8 cellular contexts compared by ENCODE assay signal in the genomic region with DNA sequence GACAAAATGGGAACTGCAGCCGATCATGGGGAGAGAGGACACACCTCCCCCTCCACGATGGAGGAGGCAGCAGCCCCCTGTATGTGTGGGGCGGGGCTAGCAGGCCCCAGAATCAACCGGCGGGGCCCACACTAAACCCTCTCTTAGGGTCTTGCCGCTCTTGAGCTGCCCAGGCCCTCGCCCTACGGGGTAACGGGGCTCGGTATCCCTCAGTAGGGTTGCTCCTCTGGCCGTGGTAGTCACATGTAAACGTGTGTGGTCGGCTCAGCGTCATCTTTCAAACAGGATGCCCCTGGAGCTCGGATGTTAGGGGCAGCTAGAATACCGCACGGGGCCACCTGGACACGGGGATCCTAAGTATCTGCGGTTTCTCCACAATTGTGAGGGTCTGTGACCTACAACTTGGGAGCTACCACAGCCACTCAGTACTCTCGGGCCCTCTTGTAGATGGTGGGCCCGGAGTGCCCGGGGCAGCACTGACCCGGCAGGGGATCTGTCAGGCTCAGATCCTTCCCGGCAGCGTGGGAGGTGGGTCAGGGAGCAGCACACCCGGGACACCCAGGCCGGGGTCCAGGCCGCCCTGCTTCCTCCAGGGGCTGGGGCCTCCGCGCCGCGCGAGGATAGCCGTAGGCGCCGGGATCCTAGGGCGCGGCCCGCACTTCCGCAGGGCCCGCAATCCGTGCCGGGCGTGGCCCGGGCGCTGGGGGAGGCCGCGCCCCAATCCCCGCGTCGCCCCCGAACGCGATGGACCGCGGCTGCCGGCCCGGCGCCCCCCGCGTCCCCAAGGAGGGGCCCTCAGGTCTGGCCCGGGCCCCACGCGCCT. TPM values are rescaled to one million over a fixed set of nuclear protein-coding genes. Genes with fewer than 3 reads are reported as not detected.
DNase-seq lines count a peak whose midpoint lies in the region; ATAC-seq and TF ChIP-seq lines count a peak whose summit lies in the region.

No MANE protein-coding gene starts in this region.

- POLR2A ChIA-PET in CD8-positive, alpha-beta memory T cell (lab: Charles Lee), result interaction anchor here (0.5 to 3.1 kb wide), 9 partner anchors 9 to 228 kb away, joined by 3 to 32 read pairs (median 5); partner anchors contain the start of genes CENPX, FASN, LRRC45 and MAFG

- peak overlapping the region; percentile 84 for H3K4me3 ChIP-seq in CD8-positive, alpha-beta memory T cell (ENCODE audit: low read length)
- H3K4me3 ChIP-seq in prostate gland, result peak overlapping the region; percentile 69 to 95

- no peak for TF ChIP-seq POLR2A in prostate gland (IDR thresholded peaks at IDR 0.05)

- intact Hi-C loops in activated naive CD4-positive, alpha-beta T cell treated with anti-CD3 and anti-CD28 coated beads for 36 hours (cut with micrococcal nuclease), result loop anchor here (2.0 to 5.0 kb wide), 4 partner anchors 40 to 358 kb away; partner anchors contain the start of genes ACTG1, MAFG, PCYT2 and SLC25A10
- intact Hi-C loops in Right ventricle myocardium superior (cut with DNase I) (no loop called here), prostate gland (cut with DNase I) (no loop called here)

- H3K4me1 Mint-ChIP-seq in CD8-positive, alpha-beta memory T cell, result peaks cover 23 to 55% (median 25%) of the 10 kb centered on the region in 3 donors
- peaks cover 52% of the 10 kb centered on the region for H3K4me1 Mint-ChIP-seq in activated naive CD4-positive, alpha-beta T cell treated with anti-CD3 and anti-CD28 coated beads for 36 hours (ENCODE audit: low read depth)

- H3K27ac Mint-ChIP-seq in CD8-positive, alpha-beta memory T cell, result peak overlapping the region; percentile 88 to 99 (median 93)
- peak overlapping the region; percentile 88 for H3K27ac Mint-ChIP-seq in activated naive CD4-positive, alpha-beta T cell treated with anti-CD3 and anti-CD28 coated beads for 36 hours

- H3K9me3 ChIP-seq in CD8-positive, alpha-beta memory T cell (ENCODE audit: low read length), result no peaks in the 10 kb centered on the region
- no peaks in the 10 kb centered on the region for H3K9me3 ChIP-seq in prostate gland

- WGBS in prostate gland, result 5% methylated on average over 29 of the region's 64 CpGs

- peaks cover 21% of the 10 kb centered on the region for H3K36me3 ChIP-seq in CD8-positive, alpha-beta memory T cell (ENCODE audit: insufficient read depth, low read length)
- peaks cover 0 to 10% of the 10 kb centered on the region in 2 donors for H3K36me3 ChIP-seq in prostate gland

- H3K27me3 Mint-ChIP-seq in CD8-positive, alpha-beta memory T cell, result peaks cover 0 to 3% of the 10 kb centered on the region in 2 donors
- H3K27me3 Mint-ChIP-seq in activated naive CD4-positive, alpha-beta T cell treated with anti-CD3 and anti-CD28 coated beads for 36 hours (ENCODE audit: low read depth), result no peaks in the 10 kb centered on the region

- no peaks in the 10 kb centered on the region for H3K27me3 ChIP-seq in CD8-positive, alpha-beta memory T cell (ENCODE audit: insufficient read depth, low read length, poor library complexity, severe bottlenecking)
- no peaks in the 10 kb centered on the region for H3K27me3 ChIP-seq in prostate gland (replicated peaks; ENCODE audit: insufficient read depth)

- H3K27ac ChIP-seq in CD8-positive, alpha-beta memory T cell (ENCODE audit: low read depth, low read length), result peak overlapping the region; percentile 96
- peak overlapping the region; percentile 90 to 96 for H3K27ac ChIP-seq in prostate gland

- DNase-seq in CD8-positive, alpha-beta memory T cell, result peak; percentile 28 to 69 (median 47)
- DNase-seq in MV-4-11 (lab: John Stamatoyannopoulos, UW) (peak; percentile 15), Right ventricle myocardium superior (peak; percentile 64), prostate gland (ENCODE audit: low spot score) (no peak), NCI-H1105 (lab: John Stamatoyannopoulos, UW) (no peak)
- peak; percentile 59 for DNase-seq in activated naive CD4-positive, alpha-beta T cell treated with anti-CD3 and anti-CD28 coated beads for 36 hours

- no peaks in the 10 kb centered on the region for H3K9me3 Mint-ChIP-seq in CD8-positive, alpha-beta memory T cell
- no peaks in the 10 kb centered on the region for H3K9me3 Mint-ChIP-seq in activated naive CD4-positive, alpha-beta T cell treated with anti-CD3 and anti-CD28 coated beads for 36 hours

- TF ChIP-seq CTCF in prostate gland (IDR thresholded peaks at IDR 0.05), result no peak

- CTCF ChIA-PET in CD8-positive, alpha-beta memory T cell (lab: Charles Lee), result interaction anchor here (1.2 to 1.8 kb wide), 4 partner anchors 9 to 89 kb away, joined by 3 to 5 read pairs (median 4); partner anchors contain the start of genes MAFG and P4HB
- CTCF ChIA-PET in activated naive CD4-positive, alpha-beta T cell treated with anti-CD3 and anti-CD28 coated beads for 36 hours (lab: Charles Lee), result interaction anchor here (1.0 to 1.5 kb wide), 6 partner anchors 9 to 68 kb away, joined by 3 to 5 read pairs (median 4); partner anchors contain the start of genes ALYREF, MAFG and P4HB

- peaks cover 0 to 34% (median 2%) of the 10 kb centered on the region in 3 donors for H3K36me3 Mint-ChIP-seq in CD8-positive, alpha-beta memory T cell
- H3K36me3 Mint-ChIP-seq in activated naive CD4-positive, alpha-beta T cell treated with anti-CD3 and anti-CD28 coated beads for 36 hours (ENCODE audit: low read depth), result peaks cover 29% of the 10 kb centered on the region

- peak overlapping the region; percentile 82 to 92 (median 88) for H3K4me3 Mint-ChIP-seq in CD8-positive, alpha-beta memory T cell
- H3K4me3 Mint-ChIP-seq in activated naive CD4-positive, alpha-beta T cell treated with anti-CD3 and anti-CD28 coated beads for 36 hours, result peak overlapping the region; percentile 88

- peaks cover 50% of the 10 kb centered on the region for H3K4me1 ChIP-seq in CD8-positive, alpha-beta memory T cell (ENCODE audit: insufficient read depth, low read length)
- peaks cover 21% of the 10 kb centered on the region for H3K4me1 ChIP-seq in prostate gland (replicated peaks)

- ATAC-seq in GM21528 (IDR thresholded peaks at IDR 0.05; ENCODE audit: low FRiP score, unreplicated experiment) (peak; percentile 8), Right ventricle myocardium superior (ENCODE audit: poor library complexity) (peak; percentile 4), HG03565 (IDR thresholded peaks at IDR 0.05; ENCODE audit: unreplicated experiment) (no peak)

RNA-seq across cellular contexts. Expression of gene ARHGDIA, which starts 0.8 kb away (rescaled TPM):
- 100 to 1,000 TPM; 662 to 677 TPM for total RNA-seq in CD8-positive, alpha-beta memory T cell
- polyA plus RNA-seq in CD8-positive, alpha-beta memory T cell, result 237 TPM
- total RNA-seq in activated naive CD4-positive, alpha-beta T cell treated with anti-CD3 and anti-CD28 coated beads for 36 hours, result 100 to 1,000 TPM; 355 to 389 TPM
- total RNA-seq in Right ventricle myocardium superior, result 113 TPM
- 100 to 1,000 TPM; 193 to 274 TPM for total RNA-seq in prostate gland

RNA-seq across cellular contexts. Expression of gene P4HB, which starts 10.0 kb away (rescaled TPM):
- total RNA-seq in CD8-positive, alpha-beta memory T cell, result 100 to 1,000 TPM; 463 to 482 TPM
- polyA plus RNA-seq in CD8-positive, alpha-beta memory T cell, result 342 TPM
- total RNA-seq in activated naive CD4-positive, alpha-beta T cell treated with anti-CD3 and anti-CD28 coated beads for 36 hours, result 100 to 1,000 TPM; 273 to 276 TPM
- total RNA-seq in Right ventricle myocardium superior, result 309 TPM
- total RNA-seq in prostate gland, result 1,000 to 10,000 TPM in 1 of 2 donors, 100 to 1,000 TPM in 1; 509 to 2,101 TPM

RNA-seq across cellular contexts. Expression of gene ALYREF, which starts 21.0 kb away (rescaled TPM):
- total RNA-seq in CD8-positive, alpha-beta memory T cell, result 100 to 1,000 TPM; 326 to 337 TPM
- polyA plus RNA-seq in CD8-positive, alpha-beta memory T cell, result 60.4 TPM
- 100 to 1,000 TPM; 213 to 217 TPM for total RNA-seq in activated naive CD4-positive, alpha-beta T cell treated with anti-CD3 and anti-CD28 coated beads for 36 hours
- total RNA-seq in Right ventricle myocardium superior (29.9 TPM), prostate gland (100 to 1,000 TPM in 1 of 2 donors, 10 to 100 TPM in 1; 83.9 to 108 TPM)

RNA-seq across cellular contexts. Expression of gene ANAPC11, which starts 21.2 kb away (rescaled TPM):
- total RNA-seq in CD8-positive, alpha-beta memory T cell, result 100 to 1,000 TPM; 146 to 149 TPM
- polyA plus RNA-seq in CD8-positive, alpha-beta memory T cell, result 287 TPM
- 100 to 1,000 TPM; 171 to 182 TPM for total RNA-seq in activated naive CD4-positive, alpha-beta T cell treated with anti-CD3 and anti-CD28 coated beads for 36 hours
- total RNA-seq in Right ventricle myocardium superior (176 TPM), prostate gland (100 to 1,000 TPM; 128 to 278 TPM)

RNA-seq across cellular contexts. Expression of gene NPB, which starts 31.7 kb away (rescaled TPM):
- under 1 TPM; 0.57 to 0.62 TPM for total RNA-seq in CD8-positive, alpha-beta memory T cell
- polyA plus RNA-seq in CD8-positive, alpha-beta memory T cell, result not detected
- total RNA-seq in activated naive CD4-positive, alpha-beta T cell treated with anti-CD3 and anti-CD28 coated beads for 36 hours, result under 1 TPM; 0.12 to 0.19 TPM
- total RNA-seq in Right ventricle myocardium superior, result 0.24 TPM
- 10 to 100 TPM in 1 of 2 donors, 1 to 10 TPM in 1; 9.8 to 10.9 TPM for total RNA-seq in prostate gland

Comparison
In these comparisons a context has a peak if more than half of its experiments do, and no peak if none do; other contexts are left out.
1. DNase-seq: peak in CD8-positive, alpha-beta memory T cell (5 of 5), MV-4-11 (single experiment), activated naive CD4-positive, alpha-beta T cell treated with anti-CD3 and anti-CD28 coated beads for 36 hours (single experiment) and Right ventricle myocardium superior (single experiment); none in prostate gland (single experiment) and NCI-H1105 (single experiment).